ENCODE assay signal across 25 cellular contexts in genomic region chr2:106323337-106324013, GRCh38.
"Had no signal": no experiment of that assay in that cellular context is flagged by ENCODE, and none has a peak within 500 bp of the region (broad histone marks: within the 10 kb centered on the region; RNA-seq: fewer than 3 reads in every experiment).

No MANE protein-coding gene starts in this region.

- H3K4me2 ChIP-seq: neural progenitor cell, smooth muscle cell had no signal

- H3K27ac ChIP-seq: left lung, lower lobe of right lung, neural progenitor cell, ovary, right atrium auricular region, right lobe of liver, thyroid gland, transverse colon, uterus had no signal

- H3K36me3 Mint-ChIP-seq: naive thymus-derived CD8-positive, alpha-beta T cell; stimulated activated memory B cell treated with anti-CD40 and anti-IgM and Interleukin-4, amounts not matched to agents 10 μg/mL and 1 μg/mL and 100 μg/mL, for 72 hours had no signal

- H2AFZ ChIP-seq: neural progenitor cell had no signal

- H3K9me3 ChIP-seq: left lung, lower lobe of right lung, ovary, right atrium auricular region, right lobe of liver, testis, thyroid gland, transverse colon, uterus had no signal

- H3K27ac Mint-ChIP-seq: naive thymus-derived CD8-positive, alpha-beta T cell; progenitor cell of endocrine pancreas; stimulated activated memory B cell treated with anti-CD40 and anti-IgM and Interleukin-4, amounts not matched to agents 10 μg/mL and 1 μg/mL and 100 μg/mL, for 72 hours; stimulated activated naive CD8-positive, alpha-beta T cell treated with anti-CD3 and anti-CD28 coated beads, Interleukin-15, amount 100 ng/mL, for 72 hours had no signal

- H3K4me1 ChIP-seq: left lung, lower lobe of right lung, neural progenitor cell, right atrium auricular region, right lobe of liver, testis, thyroid gland, transverse colon, uterus had no signal

- H3K9ac ChIP-seq: neural progenitor cell had no signal

- H3K4me3 Mint-ChIP-seq: naive thymus-derived CD8-positive, alpha-beta T cell; nephron; neural progenitor cell; stimulated activated memory B cell treated with anti-CD40 and anti-IgM and Interleukin-4, amounts not matched to agents 10 μg/mL and 1 μg/mL and 100 μg/mL, for 72 hours; stimulated activated naive CD8-positive, alpha-beta T cell treated with anti-CD3 and anti-CD28 coated beads, Interleukin-15, amount 100 ng/mL, for 72 hours had no signal

- H3K27me3 ChIP-seq: left lung, neural progenitor cell, ovary, right atrium auricular region, right lobe of liver, testis, thyroid gland, transverse colon, uterus had no signal

- H3K4me1 Mint-ChIP-seq: naive thymus-derived CD8-positive, alpha-beta T cell; stimulated activated memory B cell treated with anti-CD40 and anti-IgM and Interleukin-4, amounts not matched to agents 10 μg/mL and 1 μg/mL and 100 μg/mL, for 72 hours; stimulated activated naive CD8-positive, alpha-beta T cell treated with anti-CD3 and anti-CD28 coated beads, Interleukin-15, amount 100 ng/mL, for 72 hours had no signal

- H3K27me3 Mint-ChIP-seq: stimulated activated naive CD8-positive, alpha-beta T cell treated with anti-CD3 and anti-CD28 coated beads, Interleukin-15, amount 100 ng/mL, for 72 hours had no signal

- H3K9me3 Mint-ChIP-seq: stimulated activated memory B cell treated with anti-CD40 and anti-IgM and Interleukin-4, amounts not matched to agents 10 μg/mL and 1 μg/mL and 100 μg/mL, for 72 hours; stimulated activated naive CD8-positive, alpha-beta T cell treated with anti-CD3 and anti-CD28 coated beads, Interleukin-15, amount 100 ng/mL, for 72 hours had no signal

- H3K4me3 ChIP-seq: left lung, lower lobe of right lung, neural progenitor cell, ovary, right atrium auricular region, right lobe of liver, smooth muscle cell, testis, thyroid gland, transverse colon, uterus had no signal

- DNase-seq: hippocampal formation; left colon; left lung; lower lobe of right lung; mammary epithelial cell; mesenchymal stem cell; naive thymus-derived CD8-positive, alpha-beta T cell; ovary; right lobe of liver; stimulated activated CD4-positive, alpha-beta T cell treated with anti-CD3 and anti-CD28 coated beads, Interleukin-1b, Interleukin-23, amount 100 ng/mL, for 48 hours; stimulated activated CD4-positive, alpha-beta T cell treated with anti-CD3 and anti-CD28 coated beads, Interleukin-2, amount 100 ng/mL, for 48 hours; stimulated activated CD4-positive, alpha-beta T cell treated with anti-CD3 and anti-CD28 coated beads, Interleukin-4, amount 100 ng/mL, for 4 hours; stimulated activated CD8-positive, alpha-beta memory T cell treated with anti-CD3 and anti-CD28 coated beads, Interleukin-4, amount 100 ng/mL, for 48 hours; stimulated activated naive CD4-positive, alpha-beta T cell treated with Interleukin-2 at 50 U/mL for 16 hours; stimulated activated naive CD8-positive, alpha-beta T cell treated with anti-CD3 and anti-CD28 coated beads, Interleukin-15, amount 100 ng/mL, for 72 hours; testis; thyroid gland; transverse colon; uterus had no signal

- H3K36me3 ChIP-seq: left lung, lower lobe of right lung, neural progenitor cell, ovary, right atrium auricular region, right lobe of liver, thyroid gland, transverse colon, uterus had no signal
